19 cellular contexts compared by ENCODE assay signal in the genomic region with DNA sequence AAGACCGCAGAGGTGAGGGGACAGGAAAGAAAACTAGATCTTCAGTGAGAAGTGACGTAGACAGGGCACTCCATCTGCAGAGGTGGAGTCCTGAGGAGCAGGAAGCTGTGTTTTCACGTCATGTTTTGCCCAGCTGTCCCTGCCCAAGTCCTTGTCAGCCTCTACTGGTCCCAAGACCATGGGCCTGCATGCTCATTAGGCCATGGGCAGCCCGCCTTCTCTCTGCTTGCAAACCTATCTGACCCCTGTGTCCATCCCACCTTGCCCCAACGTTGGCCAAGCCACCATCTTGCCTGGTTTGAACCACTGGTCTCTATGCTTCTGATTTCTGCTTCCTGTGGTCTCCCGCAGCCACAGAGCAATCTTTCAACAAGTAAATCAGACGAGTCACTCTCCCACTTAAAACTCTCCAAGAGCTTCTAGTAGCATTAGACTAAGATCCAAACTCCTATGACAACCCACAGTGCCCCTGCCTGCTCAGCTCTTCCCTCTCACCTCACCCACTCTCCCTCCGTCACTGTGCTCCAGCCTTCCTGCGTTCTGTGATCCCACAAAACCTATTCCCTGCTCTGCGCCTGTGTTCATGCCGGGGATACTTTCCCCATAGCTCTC. TPM values are rescaled to one million over a fixed set of nuclear protein-coding genes. Genes with fewer than 3 reads are reported as not detected.
DNase-seq lines count a peak whose midpoint lies in the region; ATAC-seq and TF ChIP-seq lines count a peak whose summit lies in the region.
"Had no signal": no experiment of that assay in that cellular context is flagged by ENCODE, and none has a peak within 500 bp of the region (broad histone marks: within the 10 kb centered on the region; RNA-seq: fewer than 3 reads in every experiment).

No MANE protein-coding gene starts in this region.

- ATAC-seq in activated naive CD4-positive, alpha-beta T cell treated with anti-CD3 and anti-CD28 coated beads, Interleukin-2, amount 50 U/mL, for 72 hours, result peak; percentile 41 to 87
- ATAC-seq in GM19324 (IDR thresholded peaks at IDR 0.05; ENCODE audit: low FRiP score, unreplicated experiment) (no peak), GM18517 (IDR thresholded peaks at IDR 0.05; ENCODE audit: unreplicated experiment) (no peak)
- ATAC-seq: HCT116 had no signal

- no peak overlapping the region for H3K27ac Mint-ChIP-seq in activated naive CD4-positive, alpha-beta T cell treated with anti-CD3 and anti-CD28 coated beads, Interleukin-2, amount 50 U/mL, for 72 hours
- H3K27ac Mint-ChIP-seq in chondrocyte (ENCODE audit: unreplicated experiment), result no peak overlapping the region
- H3K27ac Mint-ChIP-seq: CD4-positive, alpha-beta T cell; HFFc6; IgD-negative memory B cell had no signal

- H3K4me1 Mint-ChIP-seq in chondrocyte (ENCODE audit: low read depth), result no peaks in the 10 kb centered on the region

- no peak for TF ChIP-seq CTCF in chondrocyte (IDR thresholded peaks at IDR 0.05)

- H3K27me3 Mint-ChIP-seq in chondrocyte (ENCODE audit: low read depth), result peaks cover 16% of the 10 kb centered on the region
- H3K27me3 Mint-ChIP-seq: CD4-positive, alpha-beta T cell had no signal

- DNase-seq in activated naive CD4-positive, alpha-beta T cell treated with anti-CD3 and anti-CD28 coated beads, Interleukin-2, amount 50 U/mL, for 72 hours (ENCODE audit: low spot score in 2 of 2), result no peak
- DNase-seq in activated naive CD4-positive, alpha-beta T cell (lab: John Stamatoyannopoulos, UW), result no peak
- DNase-seq in H7 (peak; percentile 6), chondrocyte (ENCODE audit: low spot score) (peak; percentile 56), myocyte (ENCODE audit: low read depth) (peak; percentile 23), DMS 273 treated with DMSO at 0.1 percent for 48 hours (lab: John Stamatoyannopoulos, UW) (no peak)
- DNase-seq: AML-193; Caco-2; CD4-positive, alpha-beta T cell; DMS153; DMS79; GDM1; GM23248; HFFc6; KBM-7 had no signal

- H3K9me3 Mint-ChIP-seq in activated naive CD4-positive, alpha-beta T cell treated with anti-CD3 and anti-CD28 coated beads, Interleukin-2, amount 50 U/mL, for 72 hours, result no peaks in the 10 kb centered on the region
- no peaks in the 10 kb centered on the region for H3K9me3 Mint-ChIP-seq in chondrocyte (ENCODE audit: low read depth)
- H3K9me3 Mint-ChIP-seq: HFFc6, IgD-negative memory B cell had no signal

- no peaks in the 10 kb centered on the region for H3K36me3 Mint-ChIP-seq in activated naive CD4-positive, alpha-beta T cell treated with anti-CD3 and anti-CD28 coated beads, Interleukin-2, amount 50 U/mL, for 72 hours
- no peaks in the 10 kb centered on the region for H3K36me3 Mint-ChIP-seq in chondrocyte (ENCODE audit: low read depth)
- H3K36me3 Mint-ChIP-seq: IgD-negative memory B cell had no signal

- H3K27me3 ChIP-seq in H7 (ENCODE audit: control insufficient read depth, insufficient read depth, low read length), result no peaks in the 10 kb centered on the region

- H3K4me3 Mint-ChIP-seq in chondrocyte (ENCODE audit: unreplicated experiment), result no peak overlapping the region
- H3K4me3 Mint-ChIP-seq: CD4-positive, alpha-beta T cell; HFFc6; IgD-negative memory B cell had no signal

- H3K4me3 ChIP-seq in H7 (ENCODE audit: insufficient read depth, low read depth, low read length), result no peak overlapping the region
- H3K4me3 ChIP-seq: GM23248 had no signal

- no peaks in the 10 kb centered on the region for H3K36me3 ChIP-seq in H7 (replicated peaks; ENCODE audit: control insufficient read depth, insufficient read depth, low read length)

RNA-seq across cellular contexts. Expression of gene CCNE1, which starts 18.6 kb away (rescaled TPM):
- 10 to 100 TPM; 43.5 to 48.6 TPM for total RNA-seq in activated naive CD4-positive, alpha-beta T cell treated with anti-CD3 and anti-CD28 coated beads, Interleukin-2, amount 50 U/mL, for 72 hours
- total RNA-seq in H7 (2014; rRNA removed; shearing (Covaris generic)), result 50.3 and 60.9 TPM in 2 replicates
- 7.6 to 13.4 TPM (median 8.2 TPM) in 3 replicates for total RNA-seq in chondrocyte
- total RNA-seq in myocyte, result 7.8 and 9.6 TPM in 2 replicates
- 6.6 TPM for polyA plus RNA-seq in myocyte (2012)

Comparison
In these comparisons a context has a peak if more than half of its experiments do, and no peak if none do; other contexts are left out.
1. ATAC-seq: peak in activated naive CD4-positive, alpha-beta T cell treated with anti-CD3 and anti-CD28 coated beads, Interleukin-2, amount 50 U/mL, for 72 hours (2 of 2); none in GM19324 (single experiment) and GM18517 (single experiment).
2. DNase-seq: peak in H7 (single experiment), chondrocyte (single experiment) and myocyte (single experiment); none in activated naive CD4-positive, alpha-beta T cell treated with anti-CD3 and anti-CD28 coated beads, Interleukin-2, amount 50 U/mL, for 72 hours (0 of 2), activated naive CD4-positive, alpha-beta T cell (0 of 4) and DMS 273 treated with DMSO at 0.1 percent for 48 hours (single experiment).